9 cellular contexts compared by ENCODE assay signal in genomic region chr7:128860158-128861073, GRCh38. TPM values are rescaled to one million over a fixed set of nuclear protein-coding genes. Genes with fewer than 3 reads are reported as not detected.
A peak's percentile ranks its signal among the peaks of the same experiment; 100 is the strongest.
DNase-seq lines count a peak whose midpoint lies in the region; ATAC-seq, FAIRE-seq and TF ChIP-seq lines count a peak whose summit lies in the region.
"Had no signal": no experiment of that assay in that cellular context is flagged by ENCODE, and none has a peak within 500 bp of the region (broad histone marks: within the 10 kb centered on the region; RNA-seq: fewer than 3 reads in every experiment).

No MANE protein-coding gene starts in this region.

- H3K9ac ChIP-seq in HCT116 (ENCODE audit: low read length) (no peak overlapping the region), astrocyte (ENCODE audit: low read length) (no peak overlapping the region)

- intact Hi-C loops in HCT116 (cut with micrococcal nuclease) (no loop called here), adrenal gland (cut with DNase I) (no loop called here)

- no peak overlapping the region for H3K27ac ChIP-seq in HCT116 (ENCODE audit: low read depth, low read length)
- no peak overlapping the region for H3K27ac ChIP-seq in astrocyte (ENCODE audit: low read depth, low read length)
- no peak overlapping the region for H3K27ac ChIP-seq in adrenal gland

- peaks cover 14% of the 10 kb centered on the region for H3K4me1 Mint-ChIP-seq in astrocyte (ENCODE audit: low read depth, unreplicated experiment)

- TF ChIP-seq POLR2A in HCT116 (IDR thresholded peaks at IDR 0.05; ENCODE audit: borderline replicate concordance, extremely low read depth, insufficient read depth, insufficient read length) (no peak), adrenal gland (IDR thresholded peaks at IDR 0.05) (no peak)

- ATAC-seq in HCT116 = no peak
- ATAC-seq in HG02678 (IDR thresholded peaks at IDR 0.05; ENCODE audit: unreplicated experiment) = no peak

- peak; percentile 18 for TF ChIP-seq CTCF in AG09319 (IDR thresholded peaks at IDR 0.05; ENCODE audit: low read depth, low read length)
- peak in 2 of 3 experiments; percentile 21 to 26; a peak in 3 of 6 replicates for TF ChIP-seq CTCF in HCT116 (IDR thresholded peaks at IDR 0.05 in 2 of 3, conservative IDR thresholded peaks at IDR 0.05 in 1 of 3; ENCODE audit: borderline replicate concordance in 1 of 3, insufficient read depth in 1 of 3, low read depth in 2 of 3, low read length in 2 of 3)
- TF ChIP-seq CTCF in astrocyte (IDR thresholded peaks at IDR 0.05; ENCODE audit: insufficient read depth, low read depth, low read length) = no peak
- TF ChIP-seq CTCF in adrenal gland (IDR thresholded peaks at IDR 0.05) = no peak

- H3K27ac Mint-ChIP-seq in astrocyte (ENCODE audit: unreplicated experiment) = peak overlapping the region; percentile 69

- no peaks in the 10 kb centered on the region for H3K9me2 ChIP-seq in HCT116 (ENCODE audit: insufficient read depth)

- BruUV-seq in HCT116 (replicated peaks; lab: Mats Ljungman, UMichigan) = no TSS peak

- H3K4me1 ChIP-seq in HCT116 (ENCODE audit: control insufficient read depth in 1 of 2, insufficient read depth in 2 of 2, low read length in 2 of 2) = peaks cover 5 to 13% of the 10 kb centered on the region in 2 experiments; a peak in 3 of 4 replicates
- peaks cover 5% of the 10 kb centered on the region for H3K4me1 ChIP-seq in astrocyte (ENCODE audit: insufficient read depth, low read length)
- H3K4me1 ChIP-seq in adrenal gland (replicated peaks in 1 of 2) = peaks cover 0 to 16% of the 10 kb centered on the region in 2 donors

- 56 to 70% (median 61%) methylated on average over 9 to 10 of the region's 10 CpGs for WGBS in adrenal gland, 4 donors

- H3K27me3 ChIP-seq in HCT116 (ENCODE audit: insufficient read depth, low read length) (no peaks in the 10 kb centered on the region), astrocyte (ENCODE audit: insufficient read depth, low read length) (no peaks in the 10 kb centered on the region), adrenal gland (no peaks in the 10 kb centered on the region)

- peaks cover 10% of the 10 kb centered on the region for H3K36me3 Mint-ChIP-seq in astrocyte (ENCODE audit: low read depth, unreplicated experiment)

- no peaks in the 10 kb centered on the region for H3K9me3 Mint-ChIP-seq in astrocyte (ENCODE audit: unreplicated experiment)

- CTCF ChIA-PET in HCT116 (lab: Charles Lee) = interaction anchor here (0.7 to 3.2 kb wide), 8 partner anchors 14 to 353 kb away, joined by 3 to 13 read pairs (median 5); no protein-coding TSS in a partner anchor

- H3K79me2 ChIP-seq in HCT116 (ENCODE audit: insufficient read depth, low read length) (peaks cover 23% of the 10 kb centered on the region), astrocyte (ENCODE audit: insufficient read depth, low read length) (peaks cover 22% of the 10 kb centered on the region)

- H3K4me3 ChIP-seq in HCT116 (replicated peaks in 1 of 2; ENCODE audit: low read depth in 1 of 2, low read length in 2 of 2) = no peak overlapping the region
- H3K4me3 ChIP-seq in astrocyte (ENCODE audit: insufficient read depth, low read depth, low read length) = no peak overlapping the region
- H3K4me3 ChIP-seq in adrenal gland = no peak overlapping the region

- H4K20me1 ChIP-seq in HCT116 (ENCODE audit: insufficient read depth) (no peaks in the 10 kb centered on the region), astrocyte (ENCODE audit: insufficient read depth, low read length) (peaks cover 54% of the 10 kb centered on the region)

- TF ChIP-seq RAD21 in HCT116 (IDR thresholded peaks at IDR 0.05; ENCODE audit: low read depth) = no peak

- peaks cover 2% of the 10 kb centered on the region for H3K27me3 Mint-ChIP-seq in astrocyte (ENCODE audit: low read depth, unreplicated experiment)

- POLR2A ChIA-PET in HCT116 (lab: Charles Lee) = interaction anchor here (0.5 kb wide), 1 partner anchor 32 kb away, joined by 4 read pairs; no protein-coding TSS in a partner anchor

- H3K4me2 ChIP-seq in HCT116 (ENCODE audit: low read length) (no peak overlapping the region), astrocyte (ENCODE audit: low read length) (no peak overlapping the region)

- H2AFZ ChIP-seq in HCT116 (ENCODE audit: low read depth, low read length, poor library complexity, severe bottlenecking) (no peak overlapping the region), astrocyte (ENCODE audit: low read depth, low read length) (no peak overlapping the region)

- DNase-seq in AG09319 (ENCODE audit: extremely low read depth, low read depth) (peak; percentile 66), HCT116 (ENCODE audit: low read depth, low spot score) (no peak), astrocyte (ENCODE audit: low read depth) (peak; percentile 56), inferior parietal cortex (ENCODE audit: extremely low spot score) (peak; percentile 39), NCI-H1436 (lab: John Stamatoyannopoulos, UW) (no peak), adrenal gland (no peak), GDM1 (lab: John Stamatoyannopoulos, UW) (no peak)
- DNase-seq: activated gamma-delta T cell had no signal

- H3K36me3 ChIP-seq in HCT116 (ENCODE audit: control insufficient read depth in 1 of 2, insufficient read depth in 2 of 2, low read length in 2 of 2) = peaks cover 0 to 7% of the 10 kb centered on the region in 2 experiments; a peak in 2 of 4 replicates
- peaks cover 14% of the 10 kb centered on the region for H3K36me3 ChIP-seq in astrocyte (ENCODE audit: insufficient read depth, low read length)
- H3K36me3 ChIP-seq in adrenal gland (replicated peaks in 1 of 2) = peaks cover 0 to 5% of the 10 kb centered on the region in 2 donors

- H3K9me3 ChIP-seq in HCT116 (ENCODE audit: control insufficient read depth in 1 of 2, insufficient read depth in 1 of 2, low read depth in 1 of 2, low read length in 2 of 2) (no peaks in the 10 kb centered on the region), astrocyte (ENCODE audit: insufficient read depth, low read depth, low read length) (no peaks in the 10 kb centered on the region), adrenal gland (replicated peaks in 1 of 3) (no peaks in the 10 kb centered on the region)

- RAD21 ChIA-PET in HCT116 (lab: Charles Lee; ENCODE audit: low non-redundant PET in 1 of 2, low total read pairs in 2 of 2, uncharacterized antibody in 2 of 2, unreplicated experiment in 2 of 2) = interaction anchor here in 1 of 2 experiments (1.1 kb wide), 1 partner anchor 20 kb away, joined by 7 read pairs; no protein-coding TSS in a partner anchor

- H3K4me3 Mint-ChIP-seq in astrocyte (ENCODE audit: unreplicated experiment) = peak overlapping the region; percentile 23

- no peak for FAIRE-seq in astrocyte (lab: Jason Lieb, UNC)

TF ChIP-seq in HCT116, 20 proteins besides CTCF, POLR2A, EP300 and RAD21 (continues in another document):
- no peak for TF ChIP-seq SP1 (IDR thresholded peaks at IDR 0.05; ENCODE audit: low read depth)
- no peak for TF ChIP-seq CBX3 (IDR thresholded peaks at IDR 0.05; ENCODE audit: low read depth)
- no peak for TF ChIP-seq ZBTB33 (IDR thresholded peaks at IDR 0.05; ENCODE audit: extremely low read depth, insufficient replicate concordance, low read length)
- no peak for TF ChIP-seq SRF (IDR thresholded peaks at IDR 0.05; ENCODE audit: low read depth)
- TF ChIP-seq ELF1 (IDR thresholded peaks at IDR 0.05; ENCODE audit: borderline replicate concordance, low read depth) = no peak
- TF ChIP-seq ZFX (IDR thresholded peaks at IDR 0.05) = no peak
- TF ChIP-seq EZH2 (IDR thresholded peaks at IDR 0.05) = no peak
- TF ChIP-seq YY1 (IDR thresholded peaks at IDR 0.05; ENCODE audit: extremely low read depth, insufficient replicate concordance, low read depth, low read length) = no peak
- TF ChIP-seq JUND (IDR thresholded peaks at IDR 0.05) = no peak
- TF ChIP-seq TCF7L2 (IDR thresholded peaks at IDR 0.05; ENCODE audit: borderline replicate concordance, extremely low read depth, insufficient read depth, insufficient read length) = no peak
- no peak for TF ChIP-seq ATF3 (IDR thresholded peaks at IDR 0.05)
- no peak for TF ChIP-seq FOSL1 (IDR thresholded peaks at IDR 0.05; ENCODE audit: low read depth)
- no peak for TF ChIP-seq EZH2phosphoT487 (IDR thresholded peaks at IDR 0.05; ENCODE audit: borderline replicate concordance)
- no peak for TF ChIP-seq POLR2AphosphoS5 (IDR thresholded peaks at IDR 0.05; ENCODE audit: low read depth, low read length)

RNA-seq across cellular contexts. Expression of gene ATP6V1F, which starts 2.2 kb away (rescaled TPM):
- total RNA-seq in HCT116 (2021; ENCODE audit: unreplicated experiment) (149 TPM), astrocyte (193 TPM in 2 replicates), adrenal gland (100 to 1,000 TPM in 7 of 8 donors, 10 to 100 TPM in 1; 94.6 to 215 (median 156) TPM)
- 223 and 261 TPM in 2 replicates for polyA plus RNA-seq in HCT116 (2012)
- 100 to 1,000 TPM; 200 to 334 (median 226) TPM for polyA plus RNA-seq in adrenal gland

RNA-seq across cellular contexts. Expression of gene FLNC, which starts 30.2 kb away (rescaled TPM):
- total RNA-seq in HCT116 (2021; ENCODE audit: unreplicated experiment) = 42.8 TPM
- 38.4 and 60.1 TPM in 2 replicates for polyA plus RNA-seq in HCT116 (2012)
- total RNA-seq in astrocyte = 308 and 364 TPM in 2 replicates
- 1 to 10 TPM in 7 of 8 donors, under 1 TPM in 1; 0.90 to 4.1 (median 2.6) TPM for total RNA-seq in adrenal gland
- polyA plus RNA-seq in adrenal gland = 1 to 10 TPM in 2 of 3 donors, under 1 TPM in 1; 0.66 to 2.3 (median 1.8) TPM

RNA-seq across cellular contexts. Expression of gene KCP, which starts 50.1 kb away (rescaled TPM):
- total RNA-seq in HCT116 (2021; ENCODE audit: unreplicated experiment) (1.6 TPM), astrocyte (0.20 and 0.41 TPM in 2 replicates), adrenal gland (under 1 TPM in 6 of 8 donors, not detected in 2; 0.11 to 0.55 (median 0.35) TPM)
- 0.79 and 1.2 TPM in 2 replicates for polyA plus RNA-seq in HCT116 (2012)
- polyA plus RNA-seq in adrenal gland = 1 to 10 TPM in 1 of 3 donors, under 1 TPM in 1, not detected in 1; 0.37 to 8.0 TPM

Comparison
In these comparisons a context has a peak if more than half of its experiments do, and no peak if none do; other contexts are left out.
1. DNase-seq: peak in AG09319 (single experiment), astrocyte (single experiment) and inferior parietal cortex (single experiment); none in HCT116 (single experiment), NCI-H1436 (single experiment), adrenal gland (0 of 7) and GDM1 (single experiment).
2. CTCF ChIP-seq: peak in AG09319 (single experiment) and HCT116 (2 of 3); none in astrocyte (single experiment) and adrenal gland (0 of 6).